ENCODE assay signal across 9 cellular contexts in genomic region chr6:89433637-89434499, GRCh38. TPM values are rescaled to one million over a fixed set of nuclear protein-coding genes. Genes with fewer than 3 reads are reported as not detected.
A peak's percentile ranks its signal among the peaks of the same experiment; 100 is the strongest.
DNase-seq lines count a peak whose midpoint lies in the region; ATAC-seq, FAIRE-seq and TF ChIP-seq lines count a peak whose summit lies in the region.
"Had no signal": no experiment of that assay in that cellular context is flagged by ENCODE, and none has a peak within 500 bp of the region (broad histone marks: within the 10 kb centered on the region; RNA-seq: fewer than 3 reads in every experiment).

No MANE protein-coding gene starts in this region.

- POLR2A ChIA-PET in naive thymus-derived CD4-positive, alpha-beta T cell (lab: Charles Lee) = no interaction called here

- peaks cover 8% of the 10 kb centered on the region for H3K27me3 ChIP-seq in CD4-positive, CD25-positive, alpha-beta regulatory T cell (ENCODE audit: control insufficient read depth, insufficient read depth, low read length)
- no peaks in the 10 kb centered on the region for H3K27me3 ChIP-seq in Loucy (ENCODE audit: insufficient read depth, low read length, poor library complexity, severe bottlenecking)
- H3K27me3 ChIP-seq in naive thymus-derived CD4-positive, alpha-beta T cell (ENCODE audit: control insufficient read depth in 2 of 2, insufficient read depth in 2 of 2, low read length in 2 of 2) = no peaks in the 10 kb centered on the region

- peak overlapping the region; percentile 75 for H2AFZ ChIP-seq in Loucy (ENCODE audit: low read length)

- H3K36me3 ChIP-seq in CD4-positive, CD25-positive, alpha-beta regulatory T cell (ENCODE audit: control insufficient read depth, insufficient read depth, low read length) = no peaks in the 10 kb centered on the region
- H3K36me3 ChIP-seq in Loucy (ENCODE audit: insufficient read depth, low read length) = no peaks in the 10 kb centered on the region
- no peaks in the 10 kb centered on the region for H3K36me3 ChIP-seq in naive thymus-derived CD4-positive, alpha-beta T cell (ENCODE audit: control insufficient read depth in 2 of 3, insufficient read depth in 3 of 3, low read length in 3 of 3)

- peaks cover 10% of the 10 kb centered on the region for H3F3A ChIP-seq in Loucy (ENCODE audit: low read depth)

- H3K9ac ChIP-seq in Loucy (ENCODE audit: low read depth, low read length, poor library complexity, severe bottlenecking) = peak overlapping the region; percentile 75

- DNase-seq in CD4-positive, CD25-positive, alpha-beta regulatory T cell = peak; percentile 2 to 60 (median 21)
- DNase-seq in activated CD4-positive, alpha-beta T cell treated with anti-CD3 and anti-CD28 coated beads, Interleukin-2, amount 50 U/mL, for 48 hours = peak; percentile 18 to 26
- DNase-seq in epithelial cell of proximal tubule (ENCODE audit: low read depth) = no peak
- peak; percentile 9 to 43 (median 26) for DNase-seq in naive thymus-derived CD4-positive, alpha-beta T cell
- DNase-seq in urothelium cell line (ENCODE audit: low spot score) = peak; percentile 17
- DNase-seq in NCI-H1930 (lab: John Stamatoyannopoulos, UW) = no peak

- H4K20me1 ChIP-seq in Loucy (ENCODE audit: insufficient read depth, low read length, poor library complexity, severe bottlenecking) = no peaks in the 10 kb centered on the region

- peak overlapping the region; percentile 72 to 90 (median 87) for H3K4me3 Mint-ChIP-seq in CD4-positive, CD25-positive, alpha-beta regulatory T cell
- peak overlapping the region; percentile 83 to 95 (median 89) for H3K4me3 Mint-ChIP-seq in naive thymus-derived CD4-positive, alpha-beta T cell

- ATAC-seq in CD4-positive, CD25-positive, alpha-beta regulatory T cell (ENCODE audit: low read depth in 2 of 2) = no peak
- ATAC-seq in GM21381 (IDR thresholded peaks at IDR 0.05; ENCODE audit: unreplicated experiment) = peak; percentile 29
- ATAC-seq in naive thymus-derived CD4-positive, alpha-beta T cell = peak; percentile 7

- peaks cover 15% of the 10 kb centered on the region for H3K4me1 ChIP-seq in CD4-positive, CD25-positive, alpha-beta regulatory T cell (ENCODE audit: control insufficient read depth, insufficient read depth, low read length, poor library complexity, severe bottlenecking)
- peaks cover 42% of the 10 kb centered on the region for H3K4me1 ChIP-seq in Loucy (ENCODE audit: insufficient read depth, low read length, poor library complexity, severe bottlenecking)
- peaks cover 7 to 13% of the 10 kb centered on the region in 2 donors for H3K4me1 ChIP-seq in naive thymus-derived CD4-positive, alpha-beta T cell (ENCODE audit: control insufficient read depth in 2 of 2, insufficient read depth in 2 of 2, low read length in 2 of 2)

- H3K27me3 Mint-ChIP-seq in CD4-positive, CD25-positive, alpha-beta regulatory T cell = peaks cover 57% of the 10 kb centered on the region
- H3K27me3 Mint-ChIP-seq in naive thymus-derived CD4-positive, alpha-beta T cell = peaks cover 0 to 53% (median 0%) of the 10 kb centered on the region in 5 donors

- peaks cover 5 to 21% (median 11%) of the 10 kb centered on the region in 4 donors for H3K4me1 Mint-ChIP-seq in CD4-positive, CD25-positive, alpha-beta regulatory T cell
- H3K4me1 Mint-ChIP-seq in naive thymus-derived CD4-positive, alpha-beta T cell = peaks cover 9 to 36% (median 22%) of the 10 kb centered on the region in 7 donors

- CTCF ChIA-PET in naive thymus-derived CD4-positive, alpha-beta T cell (lab: Charles Lee) = interaction anchor here (0.8 to 1.6 kb wide), 5 partner anchors 61 to 360 kb away, joined by 3 to 5 read pairs (median 4); no protein-coding TSS in a partner anchor

- peak overlapping the region in 2 of 3 donors; percentile 77 to 92 for H3K27ac Mint-ChIP-seq in CD4-positive, CD25-positive, alpha-beta regulatory T cell
- peak overlapping the region; percentile 5 to 93 (median 78) for H3K27ac Mint-ChIP-seq in naive thymus-derived CD4-positive, alpha-beta T cell

- peak overlapping the region; percentile 65 for H3K4me2 ChIP-seq in Loucy (ENCODE audit: low read depth, low read length, poor library complexity, severe bottlenecking)

- no peaks in the 10 kb centered on the region for H3K9me3 Mint-ChIP-seq in CD4-positive, CD25-positive, alpha-beta regulatory T cell
- no peaks in the 10 kb centered on the region for H3K9me3 Mint-ChIP-seq in naive thymus-derived CD4-positive, alpha-beta T cell

- TF ChIP-seq CTCF in Loucy (conservative IDR thresholded peaks at IDR 0.05; ENCODE audit: low read length) = no peak
- TF ChIP-seq CTCF in epithelial cell of proximal tubule (conservative IDR thresholded peaks at IDR 0.05; ENCODE audit: low read depth, low read length) = no peak

- H3K9me2 ChIP-seq in Loucy (replicated peaks; ENCODE audit: low read depth, low read length) = no peaks in the 10 kb centered on the region

- peaks cover 9% of the 10 kb centered on the region; the same call in 1 of the 2 replicates for H3K79me2 ChIP-seq in Loucy (ENCODE audit: insufficient read depth, low read length)

- H3K4me3 ChIP-seq in CD4-positive, CD25-positive, alpha-beta regulatory T cell (ENCODE audit: low read depth, low read length) = peak overlapping the region; percentile 46
- H3K4me3 ChIP-seq in Loucy (ENCODE audit: low read length, poor library complexity, severe bottlenecking) (peak overlapping the region; percentile 75), epithelial cell of proximal tubule (ENCODE audit: low read depth, low read length) (peak overlapping the region; percentile 87)
- peak overlapping the region; percentile 63 for H3K4me3 ChIP-seq in naive thymus-derived CD4-positive, alpha-beta T cell (ENCODE audit: low read length)

- intact Hi-C loops in naive thymus-derived CD4-positive, alpha-beta T cell (cut with micrococcal nuclease) = loop anchor here (1.0 to 10.0 kb wide), 10 partner anchors 22 to 1153 kb away; partner anchors contain the start of genes LYRM2 (in 2 of the 2), RRAGD (in 2 of the 2) and MAP3K7 (in 1 of the 2)

- H3K27ac ChIP-seq in CD4-positive, CD25-positive, alpha-beta regulatory T cell (ENCODE audit: insufficient read depth, low read length, poor library complexity, severe bottlenecking) = peak overlapping the region; percentile 47
- peak overlapping the region; percentile 46 for H3K27ac ChIP-seq in naive thymus-derived CD4-positive, alpha-beta T cell (ENCODE audit: low read depth, low read length)

- no peaks in the 10 kb centered on the region for H3K36me3 Mint-ChIP-seq in CD4-positive, CD25-positive, alpha-beta regulatory T cell
- H3K36me3 Mint-ChIP-seq in naive thymus-derived CD4-positive, alpha-beta T cell = peaks cover 0 to 2% (median 0%) of the 10 kb centered on the region in 5 donors

- no peak for FAIRE-seq in urothelium cell line (lab: Jason Lieb, UNC)
- FAIRE-seq: islet of Langerhans had no signal

- H3K9me3 ChIP-seq in CD4-positive, CD25-positive, alpha-beta regulatory T cell (ENCODE audit: control insufficient read depth in 2 of 2, low read length in 2 of 2) = no peaks in the 10 kb centered on the region
- no peaks in the 10 kb centered on the region for H3K9me3 ChIP-seq in Loucy (ENCODE audit: insufficient read depth, low read depth, low read length)
- no peaks in the 10 kb centered on the region for H3K9me3 ChIP-seq in naive thymus-derived CD4-positive, alpha-beta T cell (ENCODE audit: control insufficient read depth in 2 of 3, low read length in 3 of 3)

RNA-seq across cellular contexts. Expression of gene ANKRD6, which starts 0.9 kb away (rescaled TPM):
- total RNA-seq in CD4-positive, CD25-positive, alpha-beta regulatory T cell = 6.0 TPM
- 1 to 10 TPM in 3 of 4 donors, under 1 TPM in 1; 0.54 to 2.1 (median 1.2) TPM for polyA plus RNA-seq in CD4-positive, CD25-positive, alpha-beta regulatory T cell
- total RNA-seq in epithelial cell of proximal tubule = 4.4 and 6.2 TPM in 2 replicates
- 1 to 10 TPM; 3.1 to 6.6 (median 3.8) TPM for total RNA-seq in naive thymus-derived CD4-positive, alpha-beta T cell
- 1 to 10 TPM in 1 of 2 donors, under 1 TPM in 1; 0.71 to 2.2 TPM for polyA plus RNA-seq in naive thymus-derived CD4-positive, alpha-beta T cell

RNA-seq across cellular contexts. Expression of gene RRAGD, which starts 21.8 kb away (rescaled TPM):
- total RNA-seq in CD4-positive, CD25-positive, alpha-beta regulatory T cell = 1.7 TPM
- polyA plus RNA-seq in CD4-positive, CD25-positive, alpha-beta regulatory T cell = under 1 TPM; 0.17 to 0.99 (median 0.62) TPM
- total RNA-seq in epithelial cell of proximal tubule = 10.8 and 12.7 TPM in 2 replicates
- 10 to 100 TPM in 2 of 5 experiments, 1 to 10 TPM in 3; 7.3 to 12.1 (median 9.6) TPM for total RNA-seq in naive thymus-derived CD4-positive, alpha-beta T cell
- 1 to 10 TPM; 2.4 to 3.2 TPM for polyA plus RNA-seq in naive thymus-derived CD4-positive, alpha-beta T cell

Comparison
In these comparisons a context has a peak if more than half of its experiments do, and no peak if none do; other contexts are left out.
1. ATAC-seq: peak in GM21381 (single experiment) and naive thymus-derived CD4-positive, alpha-beta T cell (single experiment); none in CD4-positive, CD25-positive, alpha-beta regulatory T cell (0 of 2).
2. DNase-seq: peak in CD4-positive, CD25-positive, alpha-beta regulatory T cell (3 of 3), activated CD4-positive, alpha-beta T cell treated with anti-CD3 and anti-CD28 coated beads, Interleukin-2, amount 50 U/mL, for 48 hours (2 of 2), naive thymus-derived CD4-positive, alpha-beta T cell (9 of 9) and urothelium cell line (single experiment); none in epithelial cell of proximal tubule (single experiment) and NCI-H1930 (0 of 2).
3. Peak in every context shown above with its lines, with median percentiles within 50 percentile points of each other: H3K4me3 ChIP-seq.